18 cellular contexts compared by ENCODE assay signal in the genomic region with DNA sequence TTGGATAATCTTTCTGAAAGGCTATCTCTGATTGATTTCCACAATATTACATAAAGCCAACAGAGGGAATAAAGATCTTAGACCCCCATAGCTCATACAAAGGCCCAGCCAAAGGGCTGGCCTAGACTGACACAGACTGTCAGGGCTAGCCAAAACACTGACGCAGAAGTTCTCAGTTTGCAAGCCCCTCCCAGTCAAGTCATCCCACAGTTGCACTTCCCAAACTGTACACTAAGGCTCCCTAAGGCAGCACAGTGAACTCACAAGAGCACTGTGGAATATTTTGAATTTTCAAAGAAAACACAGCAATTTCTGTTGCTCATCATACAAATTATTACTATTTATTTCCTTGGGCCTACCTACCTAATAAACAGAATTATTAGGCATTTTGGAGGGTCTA.
DNase-seq lines count a peak whose midpoint lies in the region; ATAC-seq, FAIRE-seq and TF ChIP-seq lines count a peak whose summit lies in the region.
"Had no signal": no experiment of that assay in that cellular context is flagged by ENCODE, and none has a peak within 500 bp of the region (broad histone marks: within the 10 kb centered on the region; RNA-seq: fewer than 3 reads in every experiment).

No MANE protein-coding gene starts in this region.

- in situ Hi-C loops in K562 (cut with MboI) = no loop called here

- no peak overlapping the region for H3K4me3 ChIP-seq in AG10803 (ENCODE audit: low read length)
- H3K4me3 ChIP-seq in K562 = no peak overlapping the region
- no peak overlapping the region for H3K4me3 ChIP-seq in sigmoid colon
- H3K4me3 ChIP-seq: GM23338, right lobe of liver, testis had no signal

- TF ChIP-seq CTCF in AG10803 (conservative IDR thresholded peaks at IDR 0.05; ENCODE audit: low read length) = 0 out of 2 replicates have a peak, but pooled peaks have one; percentile 14
- no peak for TF ChIP-seq CTCF in K562 (IDR thresholded peaks at IDR 0.05 in 2 of 3, conservative IDR thresholded peaks at IDR 0.05 in 1 of 3; ENCODE audit: insufficient read depth in 2 of 3, low read depth in 1 of 3, low read length in 3 of 3)
- no peak for TF ChIP-seq CTCF in sigmoid colon (IDR thresholded peaks at IDR 0.05)

- peaks cover 2% of the 10 kb centered on the region for H3K36me3 Mint-ChIP-seq in T-helper 17 cell (ENCODE audit: low read depth)
- H3K36me3 Mint-ChIP-seq: activated naive CD8-positive, alpha-beta T cell had no signal

- H3K9me3 ChIP-seq in K562 (replicated peaks; ENCODE audit: control insufficient read depth, insufficient read depth, low read depth, low read length) = no peaks in the 10 kb centered on the region
- H3K9me3 ChIP-seq in T-helper 17 cell (ENCODE audit: control insufficient read depth, low read length, poor library complexity, severe bottlenecking) = no peaks in the 10 kb centered on the region
- no peaks in the 10 kb centered on the region for H3K9me3 ChIP-seq in sigmoid colon
- H3K9me3 ChIP-seq: right lobe of liver, testis had no signal

- no peak overlapping the region for H2AFZ ChIP-seq in K562 (ENCODE audit: low read depth, low read length)
- H2AFZ ChIP-seq: GM23338 had no signal

- H3K36me3 ChIP-seq in K562 (ENCODE audit: control insufficient read depth, insufficient read depth, low read length) (no peaks in the 10 kb centered on the region), sigmoid colon (no peaks in the 10 kb centered on the region)
- H3K36me3 ChIP-seq: right lobe of liver had no signal

- H4K20me1 ChIP-seq in K562 (replicated peaks; ENCODE audit: control insufficient read depth, insufficient read depth, low read length) = no peaks in the 10 kb centered on the region

- no peaks in the 10 kb centered on the region for H3K4me1 Mint-ChIP-seq in T-helper 17 cell
- H3K4me1 Mint-ChIP-seq: GM23338 had no signal

- no peak for TF ChIP-seq EP300 in K562 (IDR thresholded peaks at IDR 0.05; ENCODE audit: low read length)
- no peak for TF ChIP-seq EP300 in sigmoid colon (IDR thresholded peaks at IDR 0.05)

- peak; percentile 69; the same call in 2 of the 3 replicates for ATAC-seq in K562
- ATAC-seq in T-helper 17 cell = no peak
- ATAC-seq: GM23338, right lobe of liver had no signal

- H3K4me2 ChIP-seq in K562 (ENCODE audit: insufficient read depth, low read length) = no peak overlapping the region
- H3K4me2 ChIP-seq: GM23338 had no signal

- peaks cover 57% of the 10 kb centered on the region for H3K27me3 Mint-ChIP-seq in T-helper 17 cell

- TF ChIP-seq RAD21 in K562 (CRISPR knock-in tag; conservative IDR thresholded peaks at IDR 0.05 in 1 of 2, IDR thresholded peaks at IDR 0.05 in 1 of 2) = no peak

- H3K27me3 ChIP-seq in K562 (ENCODE audit: control insufficient read depth in 2 of 2, insufficient read depth in 2 of 2, low read length in 2 of 2) = 0 out of 5 replicates have a peak, but pooled peaks cover 0 to 4% of the 10 kb centered on the region in 2 experiments
- peaks cover 0 to 4% (median 0%) of the 10 kb centered on the region in 3 donors for H3K27me3 ChIP-seq in sigmoid colon
- H3K27me3 ChIP-seq: right lobe of liver, testis had no signal

- no peak overlapping the region for H3K4me3 Mint-ChIP-seq in T-helper 17 cell
- H3K4me3 Mint-ChIP-seq: activated naive CD8-positive, alpha-beta T cell; GM23338 had no signal

- H3K4me1 ChIP-seq in K562 (replicated peaks in 1 of 2; ENCODE audit: control insufficient read depth in 2 of 2, insufficient read depth in 2 of 2, low read length in 2 of 2) = no peaks in the 10 kb centered on the region
- no peaks in the 10 kb centered on the region for H3K4me1 ChIP-seq in sigmoid colon
- H3K4me1 ChIP-seq: testis had no signal

- CTCF ChIA-PET in HEK293T (lab: Yijun Ruan, JAX) = no interaction called here
- CTCF ChIA-PET in K562 (lab: Yijun Ruan, JAX; ENCODE audit: low intra/inter-chr PET ratio) = no interaction called here

- H3K79me2 ChIP-seq in K562 (ENCODE audit: control insufficient read depth, insufficient read depth, low read length) = no peaks in the 10 kb centered on the region

- FAIRE-seq in K562 (lab: Jason Lieb, UNC) = no peak

- DNase-seq in AG10803 (ENCODE audit: low read depth) (peak; percentile 4), HEK293T (ENCODE audit: extremely low spot score) (peak; percentile 22), K562 (ENCODE audit: extremely low read depth in 1 of 4, low spot score in 3 of 4) (no peak), islet precursor cell (peak; percentile 57), T-helper 17 cell (no peak), T1000 (lab: John Stamatoyannopoulos, UW) (no peak), sigmoid colon (no peak), T-helper 9 cell (no peak)
- DNase-seq: C1 segment of cervical spinal cord; glutamatergic neuron; mesenchymal stem cell; NCI-H2107; right lobe of liver; stimulated activated CD4-positive, alpha-beta T cell treated with anti-CD3 and anti-CD28 coated beads, Interleukin-4, amount 100 ng/mL, for 1 hour; testis had no signal

- H3K9me1 ChIP-seq in K562 (ENCODE audit: control insufficient read depth, insufficient read depth, low read length) = no peaks in the 10 kb centered on the region

- POLR2A ChIA-PET in HEK293T (lab: Yijun Ruan, JAX) (no interaction called here), K562 (lab: Yijun Ruan, JAX) (interaction anchor here (0.6 kb wide), 1 partner anchor 130 kb away, joined by 3 read pairs; no protein-coding TSS in a partner anchor)

- BruUV-seq in K562 (replicated peaks; lab: Mats Ljungman, UMichigan) = no TSS peak

- intact Hi-C loops in K562 (cut with micrococcal nuclease) = no loop called here
- intact Hi-C loops in sigmoid colon (cut with DNase I) = no loop called here

- H3K27ac Mint-ChIP-seq in T-helper 17 cell = no peak overlapping the region
- H3K27ac Mint-ChIP-seq: activated naive CD8-positive, alpha-beta T cell had no signal

- TF ChIP-seq POLR2A in K562 (conservative IDR thresholded peaks at IDR 0.05) = no peak
- TF ChIP-seq POLR2A in sigmoid colon (IDR thresholded peaks at IDR 0.05) = no peak

- WGBS in K562 (ENCODE audit: insufficient coverage, low coverage, missing lambda C conversion rate) = 5% methylated on average over 1 of the region's 1 CpG
- 76 to 87% methylated on average over 1 of the region's 1 CpG for WGBS in sigmoid colon, 2 donors

- H3K27ac ChIP-seq in K562 (ENCODE audit: extremely low read depth, low read depth, low read length) = no peak overlapping the region
- no peak overlapping the region for H3K27ac ChIP-seq in sigmoid colon
- H3K27ac ChIP-seq: right lobe of liver, RWPE1, testis had no signal

- no peak overlapping the region for H3K9ac ChIP-seq in K562 (ENCODE audit: insufficient read depth in 1 of 2, low read depth in 2 of 2, low read length in 2 of 2)

TF ChIP-seq in HEK293T, 16 proteins besides CTCF, POLR2A, EP300 and RAD21:
- no peak for TF ChIP-seq ZNF384 (IDR thresholded peaks at IDR 0.05)
- TF ChIP-seq FOXA1 (IDR thresholded peaks at IDR 0.05) = no peak
- TF ChIP-seq SUZ12 (IDR thresholded peaks at IDR 0.05) = no peak
- no peak for TF ChIP-seq ELF4 (IDR thresholded peaks at IDR 0.05)
- TF ChIP-seq TARDBP (IDR thresholded peaks at IDR 0.05) = no peak
- no peak for TF ChIP-seq NFRKB (IDR thresholded peaks at IDR 0.05)
- TF ChIP-seq FOXK2 (IDR thresholded peaks at IDR 0.05) = no peak
- TF ChIP-seq L3MBTL2 (conservative IDR thresholded peaks at IDR 0.05) = no peak
- TF ChIP-seq SP1 (IDR thresholded peaks at IDR 0.05) = no peak
- TF ChIP-seq ARNT (IDR thresholded peaks at IDR 0.05) = no peak
- TF ChIP-seq BHLHE40 (IDR thresholded peaks at IDR 0.05; ENCODE audit: borderline replicate concordance) = no peak

TF ChIP-seq in K562, 482 proteins besides CTCF, POLR2A, EP300 and RAD21:
- TF ChIP-seq, protein P1, sequence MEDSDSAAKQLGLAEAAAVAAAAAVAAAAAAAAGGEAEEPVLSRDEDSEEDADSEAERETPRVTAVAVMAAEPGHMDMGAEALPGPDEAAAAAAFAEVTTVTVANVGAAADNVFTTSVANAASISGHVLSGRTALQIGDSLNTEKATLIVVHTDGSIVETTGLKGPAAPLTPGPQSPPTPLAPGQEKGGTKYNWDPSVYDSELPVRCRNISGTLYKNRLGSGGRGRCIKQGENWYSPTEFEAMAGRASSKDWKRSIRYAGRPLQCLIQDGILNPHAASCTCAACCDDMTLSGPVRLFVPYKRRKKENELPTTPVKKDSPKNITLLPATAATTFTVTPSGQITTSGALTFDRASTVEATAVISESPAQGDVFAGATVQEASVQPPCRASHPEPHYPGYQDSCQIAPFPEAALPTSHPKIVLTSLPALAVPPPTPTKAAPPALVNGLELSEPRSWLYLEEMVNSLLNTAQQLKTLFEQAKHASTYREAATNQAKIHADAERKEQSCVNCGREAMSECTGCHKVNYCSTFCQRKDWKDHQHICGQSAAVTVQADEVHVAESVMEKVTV (CRISPR knock-in tag; IDR thresholded peaks at IDR 0.05) = no peak
- no peak for TF ChIP-seq ZNF212 (CRISPR knock-in tag; IDR thresholded peaks at IDR 0.05)
- no peak for TF ChIP-seq ZNF354B (CRISPR knock-in tag; IDR thresholded peaks at IDR 0.05)
- TF ChIP-seq, protein P2, sequence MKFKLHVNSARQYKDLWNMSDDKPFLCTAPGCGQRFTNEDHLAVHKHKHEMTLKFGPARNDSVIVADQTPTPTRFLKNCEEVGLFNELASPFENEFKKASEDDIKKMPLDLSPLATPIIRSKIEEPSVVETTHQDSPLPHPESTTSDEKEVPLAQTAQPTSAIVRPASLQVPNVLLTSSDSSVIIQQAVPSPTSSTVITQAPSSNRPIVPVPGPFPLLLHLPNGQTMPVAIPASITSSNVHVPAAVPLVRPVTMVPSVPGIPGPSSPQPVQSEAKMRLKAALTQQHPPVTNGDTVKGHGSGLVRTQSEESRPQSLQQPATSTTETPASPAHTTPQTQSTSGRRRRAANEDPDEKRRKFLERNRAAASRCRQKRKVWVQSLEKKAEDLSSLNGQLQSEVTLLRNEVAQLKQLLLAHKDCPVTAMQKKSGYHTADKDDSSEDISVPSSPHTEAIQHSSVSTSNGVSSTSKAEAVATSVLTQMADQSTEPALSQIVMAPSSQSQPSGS (CRISPR knock-in tag; IDR thresholded peaks at IDR 0.05) = no peak
- TF ChIP-seq XRCC3 (IDR thresholded peaks at IDR 0.05) = no peak
- no peak for TF ChIP-seq KDM5B (IDR thresholded peaks at IDR 0.05; ENCODE audit: insufficient replicate concordance, low read depth, low read length)
- TF ChIP-seq SMAD1 (IDR thresholded peaks at IDR 0.05; ENCODE audit: low read depth, low read length, partially characterized antibody) = no peak
- TF ChIP-seq MCM3 (IDR thresholded peaks at IDR 0.05) = no peak
- TF ChIP-seq ZNF217 (CRISPR knock-in tag; IDR thresholded peaks at IDR 0.05) = no peak
- TF ChIP-seq, protein P3, sequence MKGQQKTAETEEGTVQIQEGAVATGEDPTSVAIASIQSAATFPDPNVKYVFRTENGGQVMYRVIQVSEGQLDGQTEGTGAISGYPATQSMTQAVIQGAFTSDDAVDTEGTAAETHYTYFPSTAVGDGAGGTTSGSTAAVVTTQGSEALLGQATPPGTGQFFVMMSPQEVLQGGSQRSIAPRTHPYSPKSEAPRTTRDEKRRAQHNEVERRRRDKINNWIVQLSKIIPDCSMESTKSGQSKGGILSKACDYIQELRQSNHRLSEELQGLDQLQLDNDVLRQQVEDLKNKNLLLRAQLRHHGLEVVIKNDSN (CRISPR knock-in tag; IDR thresholded peaks at IDR 0.05) = no peak
- TF ChIP-seq ZC3H11A (IDR thresholded peaks at IDR 0.05; ENCODE audit: low read depth, low read length) = no peak

Comparison
In these comparisons a context has a peak if more than half of its experiments do, and no peak if none do; other contexts are left out.
1. DNase-seq: peak in AG10803 (single experiment), HEK293T (single experiment) and islet precursor cell (single experiment); none in K562 (0 of 4), T-helper 17 cell (0 of 3), T1000 (single experiment), sigmoid colon (single experiment) and T-helper 9 cell (single experiment).